1 cellular context compared by ENCODE assay signal in the genomic region with DNA sequence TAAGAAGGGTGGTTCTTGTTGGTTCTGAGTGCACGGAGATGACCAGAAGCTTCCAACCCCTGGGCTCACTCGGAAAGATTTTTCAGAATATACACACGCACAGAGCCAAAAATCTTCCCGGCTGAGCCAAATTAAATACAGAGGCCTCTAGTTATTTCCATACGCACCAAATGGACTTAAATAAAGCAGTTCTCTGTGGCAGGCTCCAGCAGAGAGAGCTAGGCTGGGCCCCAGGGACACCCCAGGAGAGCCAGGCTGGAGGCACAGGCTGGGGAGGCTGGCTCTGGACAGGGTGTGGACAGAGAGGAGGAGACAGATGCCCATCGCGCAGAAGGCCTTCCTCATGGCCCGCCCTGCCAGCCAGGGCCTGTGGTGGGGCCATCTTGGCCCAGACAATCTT.
TF ChIP-seq lines count a peak whose summit lies in the region.

No MANE protein-coding gene starts in this region.

TF ChIP-seq in H1, 55 proteins besides CTCF, POLR2A, EP300 and RAD21 (continued from another document):
- no peak for TF ChIP-seq CHD1 (IDR thresholded peaks at IDR 0.05; ENCODE audit: low read depth, low read length)
- TF ChIP-seq, protein P1, sequence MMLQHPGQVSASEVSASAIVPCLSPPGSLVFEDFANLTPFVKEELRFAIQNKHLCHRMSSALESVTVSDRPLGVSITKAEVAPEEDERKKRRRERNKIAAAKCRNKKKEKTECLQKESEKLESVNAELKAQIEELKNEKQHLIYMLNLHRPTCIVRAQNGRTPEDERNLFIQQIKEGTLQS (IDR thresholded peaks at IDR 0.05; ENCODE audit: insufficient read depth, low read depth, low read length): no peak
- no peak for TF ChIP-seq SIN3A (conservative IDR thresholded peaks at IDR 0.05 in 1 of 2, IDR thresholded peaks at IDR 0.05 in 1 of 2; ENCODE audit: low read depth in 1 of 2, low read length in 2 of 2)
- TF ChIP-seq SIRT6 (IDR thresholded peaks at IDR 0.05; ENCODE audit: low read length): no peak
- no peak for TF ChIP-seq SIX5 (IDR thresholded peaks at IDR 0.05; ENCODE audit: low read depth, low read length)
- no peak for TF ChIP-seq SP1 (IDR thresholded peaks at IDR 0.05; ENCODE audit: low read depth, low read length)
- no peak for TF ChIP-seq FOSL1 (IDR thresholded peaks at IDR 0.05; ENCODE audit: insufficient read depth, low read depth, low read length)
- no peak for TF ChIP-seq GABPA (IDR thresholded peaks at IDR 0.05; ENCODE audit: borderline replicate concordance, insufficient read depth, low read length)
- TF ChIP-seq, protein P2, sequence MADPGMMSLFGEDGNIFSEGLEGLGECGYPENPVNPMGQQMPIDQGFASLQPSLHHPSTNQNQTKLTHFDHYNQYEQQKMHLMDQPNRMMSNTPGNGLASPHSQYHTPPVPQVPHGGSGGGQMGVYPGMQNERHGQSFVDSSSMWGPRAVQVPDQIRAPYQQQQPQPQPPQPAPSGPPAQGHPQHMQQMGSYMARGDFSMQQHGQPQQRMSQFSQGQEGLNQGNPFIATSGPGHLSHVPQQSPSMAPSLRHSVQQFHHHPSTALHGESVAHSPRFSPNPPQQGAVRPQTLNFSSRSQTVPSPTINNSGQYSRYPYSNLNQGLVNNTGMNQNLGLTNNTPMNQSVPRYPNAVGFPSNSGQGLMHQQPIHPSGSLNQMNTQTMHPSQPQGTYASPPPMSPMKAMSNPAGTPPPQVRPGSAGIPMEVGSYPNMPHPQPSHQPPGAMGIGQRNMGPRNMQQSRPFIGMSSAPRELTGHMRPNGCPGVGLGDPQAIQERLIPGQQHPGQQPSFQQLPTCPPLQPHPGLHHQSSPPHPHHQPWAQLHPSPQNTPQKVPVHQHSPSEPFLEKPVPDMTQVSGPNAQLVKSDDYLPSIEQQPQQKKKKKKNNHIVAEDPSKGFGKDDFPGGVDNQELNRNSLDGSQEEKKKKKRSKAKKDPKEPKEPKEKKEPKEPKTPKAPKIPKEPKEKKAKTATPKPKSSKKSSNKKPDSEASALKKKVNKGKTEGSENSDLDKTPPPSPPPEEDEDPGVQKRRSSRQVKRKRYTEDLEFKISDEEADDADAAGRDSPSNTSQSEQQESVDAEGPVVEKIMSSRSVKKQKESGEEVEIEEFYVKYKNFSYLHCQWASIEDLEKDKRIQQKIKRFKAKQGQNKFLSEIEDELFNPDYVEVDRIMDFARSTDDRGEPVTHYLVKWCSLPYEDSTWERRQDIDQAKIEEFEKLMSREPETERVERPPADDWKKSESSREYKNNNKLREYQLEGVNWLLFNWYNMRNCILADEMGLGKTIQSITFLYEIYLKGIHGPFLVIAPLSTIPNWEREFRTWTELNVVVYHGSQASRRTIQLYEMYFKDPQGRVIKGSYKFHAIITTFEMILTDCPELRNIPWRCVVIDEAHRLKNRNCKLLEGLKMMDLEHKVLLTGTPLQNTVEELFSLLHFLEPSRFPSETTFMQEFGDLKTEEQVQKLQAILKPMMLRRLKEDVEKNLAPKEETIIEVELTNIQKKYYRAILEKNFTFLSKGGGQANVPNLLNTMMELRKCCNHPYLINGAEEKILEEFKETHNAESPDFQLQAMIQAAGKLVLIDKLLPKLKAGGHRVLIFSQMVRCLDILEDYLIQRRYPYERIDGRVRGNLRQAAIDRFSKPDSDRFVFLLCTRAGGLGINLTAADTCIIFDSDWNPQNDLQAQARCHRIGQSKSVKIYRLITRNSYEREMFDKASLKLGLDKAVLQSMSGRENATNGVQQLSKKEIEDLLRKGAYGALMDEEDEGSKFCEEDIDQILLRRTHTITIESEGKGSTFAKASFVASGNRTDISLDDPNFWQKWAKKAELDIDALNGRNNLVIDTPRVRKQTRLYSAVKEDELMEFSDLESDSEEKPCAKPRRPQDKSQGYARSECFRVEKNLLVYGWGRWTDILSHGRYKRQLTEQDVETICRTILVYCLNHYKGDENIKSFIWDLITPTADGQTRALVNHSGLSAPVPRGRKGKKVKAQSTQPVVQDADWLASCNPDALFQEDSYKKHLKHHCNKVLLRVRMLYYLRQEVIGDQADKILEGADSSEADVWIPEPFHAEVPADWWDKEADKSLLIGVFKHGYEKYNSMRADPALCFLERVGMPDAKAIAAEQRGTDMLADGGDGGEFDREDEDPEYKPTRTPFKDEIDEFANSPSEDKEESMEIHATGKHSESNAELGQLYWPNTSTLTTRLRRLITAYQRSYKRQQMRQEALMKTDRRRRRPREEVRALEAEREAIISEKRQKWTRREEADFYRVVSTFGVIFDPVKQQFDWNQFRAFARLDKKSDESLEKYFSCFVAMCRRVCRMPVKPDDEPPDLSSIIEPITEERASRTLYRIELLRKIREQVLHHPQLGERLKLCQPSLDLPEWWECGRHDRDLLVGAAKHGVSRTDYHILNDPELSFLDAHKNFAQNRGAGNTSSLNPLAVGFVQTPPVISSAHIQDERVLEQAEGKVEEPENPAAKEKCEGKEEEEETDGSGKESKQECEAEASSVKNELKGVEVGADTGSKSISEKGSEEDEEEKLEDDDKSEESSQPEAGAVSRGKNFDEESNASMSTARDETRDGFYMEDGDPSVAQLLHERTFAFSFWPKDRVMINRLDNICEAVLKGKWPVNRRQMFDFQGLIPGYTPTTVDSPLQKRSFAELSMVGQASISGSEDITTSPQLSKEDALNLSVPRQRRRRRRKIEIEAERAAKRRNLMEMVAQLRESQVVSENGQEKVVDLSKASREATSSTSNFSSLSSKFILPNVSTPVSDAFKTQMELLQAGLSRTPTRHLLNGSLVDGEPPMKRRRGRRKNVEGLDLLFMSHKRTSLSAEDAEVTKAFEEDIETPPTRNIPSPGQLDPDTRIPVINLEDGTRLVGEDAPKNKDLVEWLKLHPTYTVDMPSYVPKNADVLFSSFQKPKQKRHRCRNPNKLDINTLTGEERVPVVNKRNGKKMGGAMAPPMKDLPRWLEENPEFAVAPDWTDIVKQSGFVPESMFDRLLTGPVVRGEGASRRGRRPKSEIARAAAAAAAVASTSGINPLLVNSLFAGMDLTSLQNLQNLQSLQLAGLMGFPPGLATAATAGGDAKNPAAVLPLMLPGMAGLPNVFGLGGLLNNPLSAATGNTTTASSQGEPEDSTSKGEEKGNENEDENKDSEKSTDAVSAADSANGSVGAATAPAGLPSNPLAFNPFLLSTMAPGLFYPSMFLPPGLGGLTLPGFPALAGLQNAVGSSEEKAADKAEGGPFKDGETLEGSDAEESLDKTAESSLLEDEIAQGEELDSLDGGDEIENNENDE (IDR thresholded peaks at IDR 0.05; ENCODE audit: insufficient replicate concordance, low read length): no peak
